In the genomic region with DNA sequence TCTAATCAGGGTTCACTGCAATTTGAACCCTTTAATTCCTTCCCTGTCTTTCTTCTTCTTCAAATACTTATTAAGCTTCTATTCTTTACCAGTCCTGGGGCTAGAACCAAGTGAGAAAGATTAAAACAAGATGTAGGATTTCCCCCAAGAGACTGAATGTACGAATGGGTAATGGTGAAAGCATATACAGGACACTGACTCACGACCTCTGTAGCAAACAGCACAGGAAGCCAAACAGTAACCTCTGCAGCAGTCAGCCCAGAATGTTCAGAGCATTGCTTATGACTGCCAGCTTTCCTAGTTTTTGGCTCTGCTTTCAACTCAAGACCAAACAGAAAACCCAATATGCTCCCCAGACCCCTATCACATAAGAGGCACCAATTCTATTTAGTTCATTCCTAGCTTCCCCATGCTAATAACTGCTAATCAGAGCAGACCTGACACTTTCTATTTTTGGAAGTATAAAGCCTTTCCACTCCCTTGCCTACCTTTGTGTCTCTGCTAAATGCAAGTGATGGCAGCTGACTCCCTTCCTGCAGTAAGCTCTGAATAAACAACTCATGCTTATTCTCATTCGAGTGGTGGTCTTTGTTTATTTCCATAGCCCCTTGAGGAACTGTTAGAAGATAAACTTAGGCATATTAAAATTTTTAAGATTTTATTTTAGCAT, we compare ENCODE assay signal across 15 cellular contexts.
DNase-seq lines count a peak whose midpoint lies in the region; ATAC-seq and TF ChIP-seq lines count a peak whose summit lies in the region.
"Had no signal": no experiment of that assay in that cellular context is flagged by ENCODE, and none has a peak within 500 bp of the region (broad histone marks: within the 10 kb centered on the region; RNA-seq: fewer than 3 reads in every experiment).

No MANE protein-coding gene starts in this region.

- peaks cover 11% of the 10 kb centered on the region for H3K27me3 Mint-ChIP-seq in activated CD8-positive, alpha-beta T cell treated with anti-CD3 and anti-CD28 coated beads for 36 hours
- peaks cover 4% of the 10 kb centered on the region for H3K27me3 Mint-ChIP-seq in activated CD8-positive, alpha-beta T cell treated with anti-CD3 and anti-CD28 coated beads, Interleukin-2, amount 10 ng/mL, durations not matched to agents 7 days and 5 days (ENCODE audit: low read depth)
- no peaks in the 10 kb centered on the region for H3K27me3 Mint-ChIP-seq in stimulated activated memory B cell treated with anti-CD40 and anti-IgM and Interleukin-4, amounts not matched to agents 10 μg/mL and 1 μg/mL and 100 μg/mL, for 72 hours

- no peak overlapping the region for H3K27ac ChIP-seq in SK-N-SH (ENCODE audit: low read depth in 2 of 2, low read length in 1 of 2)
- H3K27ac ChIP-seq in cardiac muscle cell = peak overlapping the region; percentile 62
- H3K27ac ChIP-seq: BLaER1 treated with 17β-estradiol and CSF1 and Interleukin-3, amounts not matched to agents 10 nM and 100 nM; vagina had no signal

- no peaks in the 10 kb centered on the region for H3K9me2 ChIP-seq in SK-N-SH

- no peaks in the 10 kb centered on the region for H3K27me3 ChIP-seq in SK-N-SH (ENCODE audit: insufficient read depth)
- H3K27me3 ChIP-seq in cardiac muscle cell = no peaks in the 10 kb centered on the region
- H3K27me3 ChIP-seq: BLaER1 treated with 17β-estradiol and CSF1 and Interleukin-3, amounts not matched to agents 10 nM and 100 nM; vagina had no signal

- no peak for DNase-seq in activated CD8-positive, alpha-beta T cell treated with anti-CD3 and anti-CD28 coated beads for 36 hours
- no peak for DNase-seq in activated CD8-positive, alpha-beta T cell treated with anti-CD3 and anti-CD28 coated beads, Interleukin-2, amount 10 ng/mL, durations not matched to agents 7 days and 5 days
- DNase-seq in SK-N-SH = no peak
- peak; percentile 15 to 70 for DNase-seq in cardiac muscle cell (ENCODE audit: low read depth in 1 of 2, low spot score in 1 of 2)
- DNase-seq: activated T-cell treated with anti-CD3 and anti-CD28 coated beads, Interleukin-2, amount 50 U/mL, for 24 hours; midbrain; NCI-H2081 treated with DMSO at 0.1 percent for 48 hours; T-helper 1 cell had no signal

- H3K36me3 Mint-ChIP-seq in activated CD8-positive, alpha-beta T cell treated with anti-CD3 and anti-CD28 coated beads for 36 hours (ENCODE audit: low read depth) = no peaks in the 10 kb centered on the region
- H3K36me3 Mint-ChIP-seq in activated CD8-positive, alpha-beta T cell treated with anti-CD3 and anti-CD28 coated beads, Interleukin-2, amount 10 ng/mL, durations not matched to agents 7 days and 5 days (ENCODE audit: low read depth) = no peaks in the 10 kb centered on the region
- H3K36me3 Mint-ChIP-seq in stimulated activated memory B cell treated with anti-CD40 and anti-IgM and Interleukin-4, amounts not matched to agents 10 μg/mL and 1 μg/mL and 100 μg/mL, for 72 hours = no peaks in the 10 kb centered on the region

- intact Hi-C loops in activated CD8-positive, alpha-beta T cell treated with anti-CD3 and anti-CD28 coated beads for 36 hours (cut with micrococcal nuclease) = no loop called here

- H3K27ac Mint-ChIP-seq in activated CD8-positive, alpha-beta T cell treated with anti-CD3 and anti-CD28 coated beads for 36 hours = no peak overlapping the region
- H3K27ac Mint-ChIP-seq in activated CD8-positive, alpha-beta T cell treated with anti-CD3 and anti-CD28 coated beads, Interleukin-2, amount 10 ng/mL, durations not matched to agents 7 days and 5 days = no peak overlapping the region
- H3K27ac Mint-ChIP-seq in stimulated activated memory B cell treated with anti-CD40 and anti-IgM and Interleukin-4, amounts not matched to agents 10 μg/mL and 1 μg/mL and 100 μg/mL, for 72 hours = no peak overlapping the region
- H3K27ac Mint-ChIP-seq: activated T-cell treated with anti-CD3 and anti-CD28 coated beads, Interleukin-2, amount 50 U/mL, for 24 hours had no signal

- TF ChIP-seq RAD21 in SK-N-SH (IDR thresholded peaks at IDR 0.05; ENCODE audit: low read length) = no peak

- H3K4me2 ChIP-seq in SK-N-SH = no peak overlapping the region; the same call in 1 of the 2 replicates
- H3K4me2 ChIP-seq: BLaER1 treated with 17β-estradiol and CSF1 and Interleukin-3, amounts not matched to agents 10 nM and 100 nM had no signal

- H3K4me3 Mint-ChIP-seq in activated CD8-positive, alpha-beta T cell treated with anti-CD3 and anti-CD28 coated beads for 36 hours = no peak overlapping the region
- no peak overlapping the region for H3K4me3 Mint-ChIP-seq in activated CD8-positive, alpha-beta T cell treated with anti-CD3 and anti-CD28 coated beads, Interleukin-2, amount 10 ng/mL, durations not matched to agents 7 days and 5 days
- H3K4me3 Mint-ChIP-seq in stimulated activated memory B cell treated with anti-CD40 and anti-IgM and Interleukin-4, amounts not matched to agents 10 μg/mL and 1 μg/mL and 100 μg/mL, for 72 hours = no peak overlapping the region
- H3K4me3 Mint-ChIP-seq: activated T-cell treated with anti-CD3 and anti-CD28 coated beads, Interleukin-2, amount 50 U/mL, for 24 hours had no signal

- POLR2A ChIA-PET in activated CD8-positive, alpha-beta T cell treated with anti-CD3 and anti-CD28 coated beads for 36 hours (lab: Charles Lee) = no interaction called here
- POLR2A ChIA-PET in activated CD8-positive, alpha-beta T cell treated with anti-CD3 and anti-CD28 coated beads, Interleukin-2, amount 10 ng/mL, durations not matched to agents 7 days and 5 days (lab: Charles Lee) = no interaction called here
- POLR2A ChIA-PET in SK-N-SH (lab: Yijun Ruan, JAX) = no interaction called here

- H3K9me3 ChIP-seq in SK-N-SH (no peaks in the 10 kb centered on the region), cardiac muscle cell (ENCODE audit: low read depth) (no peaks in the 10 kb centered on the region)
- H3K9me3 ChIP-seq: vagina had no signal

- H3K4me1 ChIP-seq in SK-N-SH (ENCODE audit: control insufficient read depth in 1 of 2, insufficient read depth in 2 of 2, low read depth in 1 of 2, low read length in 1 of 2) (no peaks in the 10 kb centered on the region; a peak in 1 of 4 replicates), cardiac muscle cell (ENCODE audit: low read depth) (peaks cover 33% of the 10 kb centered on the region)
- H3K4me1 ChIP-seq: BLaER1 treated with 17β-estradiol and CSF1 and Interleukin-3, amounts not matched to agents 10 nM and 100 nM; vagina had no signal

- H3F3A ChIP-seq in SK-N-SH (replicated peaks; ENCODE audit: insufficient read depth) = no peaks in the 10 kb centered on the region

- H4K20me1 ChIP-seq in SK-N-SH (ENCODE audit: insufficient read depth) = no peaks in the 10 kb centered on the region
- H4K20me1 ChIP-seq: BLaER1 treated with 17β-estradiol and CSF1 and Interleukin-3, amounts not matched to agents 10 nM and 100 nM had no signal

- H3K9ac ChIP-seq in SK-N-SH = no peak overlapping the region
- H3K9ac ChIP-seq: BLaER1 treated with 17β-estradiol and CSF1 and Interleukin-3, amounts not matched to agents 10 nM and 100 nM had no signal

- TF ChIP-seq EP300 in SK-N-SH (IDR thresholded peaks at IDR 0.05; ENCODE audit: borderline replicate concordance in 1 of 2, low read depth in 1 of 2, low read length in 1 of 2) = no peak

- no peaks in the 10 kb centered on the region for H3K4me1 Mint-ChIP-seq in activated CD8-positive, alpha-beta T cell treated with anti-CD3 and anti-CD28 coated beads for 36 hours (ENCODE audit: low read depth)
- no peaks in the 10 kb centered on the region for H3K4me1 Mint-ChIP-seq in activated CD8-positive, alpha-beta T cell treated with anti-CD3 and anti-CD28 coated beads, Interleukin-2, amount 10 ng/mL, durations not matched to agents 7 days and 5 days (ENCODE audit: low read depth)
- H3K4me1 Mint-ChIP-seq in stimulated activated memory B cell treated with anti-CD40 and anti-IgM and Interleukin-4, amounts not matched to agents 10 μg/mL and 1 μg/mL and 100 μg/mL, for 72 hours = no peaks in the 10 kb centered on the region

- H3K9me3 Mint-ChIP-seq in activated CD8-positive, alpha-beta T cell treated with anti-CD3 and anti-CD28 coated beads for 36 hours = no peaks in the 10 kb centered on the region
- no peaks in the 10 kb centered on the region for H3K9me3 Mint-ChIP-seq in activated CD8-positive, alpha-beta T cell treated with anti-CD3 and anti-CD28 coated beads, Interleukin-2, amount 10 ng/mL, durations not matched to agents 7 days and 5 days (ENCODE audit: insufficient read depth)
- H3K9me3 Mint-ChIP-seq in stimulated activated memory B cell treated with anti-CD40 and anti-IgM and Interleukin-4, amounts not matched to agents 10 μg/mL and 1 μg/mL and 100 μg/mL, for 72 hours = no peaks in the 10 kb centered on the region
- H3K9me3 Mint-ChIP-seq: activated T-cell treated with anti-CD3 and anti-CD28 coated beads, Interleukin-2, amount 50 U/mL, for 24 hours had no signal

- H3K36me3 ChIP-seq in SK-N-SH (replicated peaks in 1 of 2; ENCODE audit: control insufficient read depth in 1 of 2, insufficient read depth in 2 of 2, low read length in 1 of 2) (no peaks in the 10 kb centered on the region), cardiac muscle cell (no peaks in the 10 kb centered on the region)
- H3K36me3 ChIP-seq: BLaER1 treated with 17β-estradiol and CSF1 and Interleukin-3, amounts not matched to agents 10 nM and 100 nM; vagina had no signal

- ATAC-seq in activated CD8-positive, alpha-beta T cell treated with anti-CD3 and anti-CD28 coated beads for 36 hours = peak; percentile 70
- no peak for ATAC-seq in activated CD8-positive, alpha-beta T cell treated with anti-CD3 and anti-CD28 coated beads, Interleukin-2, amount 10 ng/mL, durations not matched to agents 7 days and 5 days
- ATAC-seq in stimulated activated memory B cell treated with anti-CD40 and anti-IgM and Interleukin-4, amounts not matched to agents 10 μg/mL and 1 μg/mL and 100 μg/mL, for 72 hours = peak; percentile 52
- ATAC-seq in HG03025 (IDR thresholded peaks at IDR 0.05; ENCODE audit: low FRiP score, unreplicated experiment) = no peak
- ATAC-seq in GM18861 (IDR thresholded peaks at IDR 0.05; ENCODE audit: unreplicated experiment) = no peak
- ATAC-seq in HG03571 (IDR thresholded peaks at IDR 0.05; ENCODE audit: unreplicated experiment) = no peak
- ATAC-seq: GM12878 had no signal

- no peak for TF ChIP-seq CTCF in activated CD8-positive, alpha-beta T cell treated with anti-CD3 and anti-CD28 coated beads for 36 hours (IDR thresholded peaks at IDR 0.05)
- TF ChIP-seq CTCF in SK-N-SH (IDR thresholded peaks at IDR 0.05) = no peak
- TF ChIP-seq CTCF in cardiac muscle cell (IDR thresholded peaks at IDR 0.05; ENCODE audit: low read depth, low read length) = no peak

- peak overlapping the region; percentile 50; the same call in 1 of the 2 replicates for H2AFZ ChIP-seq in SK-N-SH (ENCODE audit: low read depth)

- 17% methylated on average over 3 of the region's 3 CpGs for whole genome bisulfite sequencing in SK-N-SH (ENCODE audit: low lambda C conversion rate)

- CTCF ChIA-PET in activated CD8-positive, alpha-beta T cell treated with anti-CD3 and anti-CD28 coated beads for 36 hours (lab: Charles Lee) = no interaction called here
- CTCF ChIA-PET in activated CD8-positive, alpha-beta T cell treated with anti-CD3 and anti-CD28 coated beads, Interleukin-2, amount 10 ng/mL, durations not matched to agents 7 days and 5 days (lab: Charles Lee) = interaction anchor here (1.4 kb wide), 1 partner anchor 17 kb away, joined by 4 read pairs; no protein-coding TSS in a partner anchor
- CTCF ChIA-PET in SK-N-SH (lab: Yijun Ruan, JAX) = no interaction called here

- no peaks in the 10 kb centered on the region for H3K79me2 ChIP-seq in SK-N-SH (ENCODE audit: insufficient read depth)

- H3K4me3 ChIP-seq in SK-N-SH (ENCODE audit: low read depth in 2 of 2, low read length in 1 of 2) (no peak overlapping the region), cardiac muscle cell (no peak overlapping the region)
- H3K4me3 ChIP-seq: BLaER1 treated with 17β-estradiol and CSF1 and Interleukin-3, amounts not matched to agents 10 nM and 100 nM; GM12878; vagina had no signal

Comparison
In these comparisons a context has a peak if more than half of its experiments do, and no peak if none do; other contexts are left out.
1. ATAC-seq: peak in activated CD8-positive, alpha-beta T cell treated with anti-CD3 and anti-CD28 coated beads for 36 hours (single experiment) and stimulated activated memory B cell treated with anti-CD40 and anti-IgM and Interleukin-4, amounts not matched to agents 10 μg/mL and 1 μg/mL and 100 μg/mL, for 72 hours (single experiment); none in activated CD8-positive, alpha-beta T cell treated with anti-CD3 and anti-CD28 coated beads, Interleukin-2, amount 10 ng/mL, durations not matched to agents 7 days and 5 days (single experiment), HG03025 (single experiment), GM18861 (single experiment) and HG03571 (single experiment).
2. DNase-seq: peak in cardiac muscle cell (2 of 2); none in activated CD8-positive, alpha-beta T cell treated with anti-CD3 and anti-CD28 coated beads for 36 hours (single experiment), activated CD8-positive, alpha-beta T cell treated with anti-CD3 and anti-CD28 coated beads, Interleukin-2, amount 10 ng/mL, durations not matched to agents 7 days and 5 days (single experiment) and SK-N-SH (single experiment).